In the genomic region with DNA sequence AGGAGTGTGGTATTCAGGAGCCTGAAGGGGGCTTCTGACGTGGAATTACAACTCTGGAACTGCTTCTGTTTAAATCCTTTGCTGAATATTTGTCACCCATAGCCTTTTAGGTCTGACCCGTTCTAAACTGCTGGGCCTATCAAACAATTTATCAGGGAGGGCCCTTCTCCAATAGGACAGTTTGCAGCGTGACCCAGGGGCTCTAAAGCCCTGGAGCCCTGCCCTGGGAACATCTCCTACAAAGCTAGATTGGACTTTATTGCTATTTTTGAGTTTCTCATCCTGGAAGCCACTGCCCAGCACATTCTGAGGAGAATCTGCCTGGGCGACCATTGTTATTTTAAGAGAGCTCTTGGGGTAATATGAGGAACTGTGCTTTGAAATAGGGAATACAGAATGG, we compare ENCODE assay signal across 10 cellular contexts. TPM values are rescaled to one million over a fixed set of nuclear protein-coding genes. Genes with fewer than 3 reads are reported as not detected.
DNase-seq lines count a peak whose midpoint lies in the region; ATAC-seq and TF ChIP-seq lines count a peak whose summit lies in the region.
"Had no signal": no experiment of that assay in that cellular context is flagged by ENCODE, and none has a peak within 500 bp of the region (broad histone marks: within the 10 kb centered on the region; RNA-seq: fewer than 3 reads in every experiment).

No MANE protein-coding gene starts in this region.

- peaks cover 10% of the 10 kb centered on the region for H3K36me3 Mint-ChIP-seq in activated naive CD4-positive, alpha-beta T cell treated with anti-CD3 and anti-CD28 coated beads for 36 hours (ENCODE audit: low read depth)
- peaks cover 49% of the 10 kb centered on the region for H3K36me3 Mint-ChIP-seq in activated CD8-positive, alpha-beta T cell treated with anti-CD3 and anti-CD28 coated beads, Interleukin-2, amount 10 ng/mL, durations not matched to agents 7 days and 5 days (ENCODE audit: low read depth)
- H3K36me3 Mint-ChIP-seq in Caco-2 (ENCODE audit: insufficient read depth, unreplicated experiment), result no peaks in the 10 kb centered on the region

- no peaks in the 10 kb centered on the region for H3K27me3 ChIP-seq in right lobe of liver
- H3K27me3 ChIP-seq in thymus (ENCODE audit: control insufficient read depth, insufficient read depth), result no peaks in the 10 kb centered on the region
- H3K27me3 ChIP-seq in Caco-2 (replicated peaks; ENCODE audit: control insufficient read depth, insufficient read depth, low read length), result no peaks in the 10 kb centered on the region

- H3K4me3 Mint-ChIP-seq in activated naive CD4-positive, alpha-beta T cell treated with anti-CD3 and anti-CD28 coated beads for 36 hours, result peak overlapping the region; percentile 83
- H3K4me3 Mint-ChIP-seq in activated CD8-positive, alpha-beta T cell treated with anti-CD3 and anti-CD28 coated beads, Interleukin-2, amount 10 ng/mL, durations not matched to agents 7 days and 5 days, result peak overlapping the region; percentile 54
- no peak overlapping the region for H3K4me3 Mint-ChIP-seq in Caco-2 (ENCODE audit: unreplicated experiment)

- DNase-seq in activated naive CD4-positive, alpha-beta T cell treated with anti-CD3 and anti-CD28 coated beads for 36 hours, result no peak
- DNase-seq in activated naive CD4-positive, alpha-beta T cell (lab: John Stamatoyannopoulos, UW), result no peak
- DNase-seq in activated CD8-positive, alpha-beta T cell treated with anti-CD3 and anti-CD28 coated beads, Interleukin-2, amount 10 ng/mL, durations not matched to agents 7 days and 5 days, result no peak
- DNase-seq in right lobe of liver (peak in 1 of 3 donors; percentile 8), Caco-2 (no peak), RKO (ENCODE audit: low spot score) (no peak), NCI-H526 treated with DMSO at 0.1 percent for 48 hours (lab: John Stamatoyannopoulos, UW) (no peak)
- DNase-seq: WERI-Rb-1 had no signal

- H3K36me3 ChIP-seq in right lobe of liver, result no peaks in the 10 kb centered on the region
- H3K36me3 ChIP-seq in thymus (ENCODE audit: control insufficient read depth, insufficient read depth), result peaks cover 20% of the 10 kb centered on the region
- no peaks in the 10 kb centered on the region for H3K36me3 ChIP-seq in Caco-2 (ENCODE audit: control insufficient read depth, insufficient read depth, low read length)
- H3K36me3 ChIP-seq: WERI-Rb-1 had no signal

- no peaks in the 10 kb centered on the region for H3K27me3 Mint-ChIP-seq in activated naive CD4-positive, alpha-beta T cell treated with anti-CD3 and anti-CD28 coated beads for 36 hours (ENCODE audit: low read depth)
- no peaks in the 10 kb centered on the region for H3K27me3 Mint-ChIP-seq in activated CD8-positive, alpha-beta T cell treated with anti-CD3 and anti-CD28 coated beads, Interleukin-2, amount 10 ng/mL, durations not matched to agents 7 days and 5 days (ENCODE audit: low read depth)
- no peaks in the 10 kb centered on the region for H3K27me3 Mint-ChIP-seq in Caco-2 (ENCODE audit: insufficient read depth, unreplicated experiment)

- ATAC-seq in activated CD8-positive, alpha-beta T cell treated with anti-CD3 and anti-CD28 coated beads, Interleukin-2, amount 10 ng/mL, durations not matched to agents 7 days and 5 days, result no peak
- no peak for ATAC-seq in right lobe of liver

- intact Hi-C loops in activated naive CD4-positive, alpha-beta T cell treated with anti-CD3 and anti-CD28 coated beads for 36 hours (cut with micrococcal nuclease), result no loop called here
- intact Hi-C loops in right lobe of liver (cut with DNase I), result no loop called here
- intact Hi-C loops in Caco-2 (cut with micrococcal nuclease; ENCODE audit: unreplicated experiment), result loop anchor here (5.0 kb wide), 1 partner anchor 75 kb away; no protein-coding TSS in a partner anchor

- H3K4me1 Mint-ChIP-seq in activated naive CD4-positive, alpha-beta T cell treated with anti-CD3 and anti-CD28 coated beads for 36 hours (ENCODE audit: low read depth), result peaks cover 97% of the 10 kb centered on the region
- peaks cover 99% of the 10 kb centered on the region for H3K4me1 Mint-ChIP-seq in activated CD8-positive, alpha-beta T cell treated with anti-CD3 and anti-CD28 coated beads, Interleukin-2, amount 10 ng/mL, durations not matched to agents 7 days and 5 days (ENCODE audit: low read depth)
- peaks cover 4% of the 10 kb centered on the region for H3K4me1 Mint-ChIP-seq in Caco-2 (ENCODE audit: low read depth, unreplicated experiment)

- 45% methylated on average over 3 of the region's 4 CpGs for WGBS in right lobe of liver (ENCODE audit: insufficient coverage, low coverage, low lambda C conversion rate, missing lambda C conversion rate)
- WGBS in thymus, result 70% methylated on average over 4 of the region's 4 CpGs

- H3K4me3 ChIP-seq in right lobe of liver, result no peak overlapping the region
- H3K4me3 ChIP-seq in thymus (ENCODE audit: low read length), result peak overlapping the region; percentile 41
- no peak overlapping the region for H3K4me3 ChIP-seq in Caco-2 (ENCODE audit: low read depth, low read length)

- CTCF ChIA-PET in activated naive CD4-positive, alpha-beta T cell treated with anti-CD3 and anti-CD28 coated beads for 36 hours (lab: Charles Lee), result interaction anchor here (1.7 to 11.3 kb wide), 3 partner anchors 15 to 127 kb away, joined by 4 to 165 read pairs (median 76); no protein-coding TSS in a partner anchor
- CTCF ChIA-PET in activated CD8-positive, alpha-beta T cell treated with anti-CD3 and anti-CD28 coated beads, Interleukin-2, amount 10 ng/mL, durations not matched to agents 7 days and 5 days (lab: Charles Lee), result interaction anchor here (1.0 to 15.9 kb wide), 9 partner anchors 15 to 162 kb away, joined by 3 to 271 read pairs (median 6); a partner anchor contains a TSS
- CTCF ChIA-PET in Caco-2 (lab: Charles Lee), result interaction anchor here (0.6 kb wide), 1 partner anchor 17 kb away, joined by 4 read pairs; no protein-coding TSS in a partner anchor

- H3K27ac ChIP-seq in right lobe of liver (peak overlapping the region; percentile 54 to 91 (median 71)), thymus (ENCODE audit: low read depth) (peak overlapping the region; percentile 98)
- H3K27ac ChIP-seq: parathyroid adenoma, WERI-Rb-1 had no signal

- H3K9me3 ChIP-seq in right lobe of liver (no peaks in the 10 kb centered on the region), thymus (ENCODE audit: control insufficient read depth) (no peaks in the 10 kb centered on the region), Caco-2 (no peaks in the 10 kb centered on the region)

- TF ChIP-seq CTCF in right lobe of liver (IDR thresholded peaks at IDR 0.05) (no peak), Caco-2 (IDR thresholded peaks at IDR 0.05; ENCODE audit: insufficient read depth in 1 of 2, low read depth in 1 of 2, low read length in 1 of 2, severe bottlenecking in 1 of 2, unreplicated experiment in 1 of 2) (no peak)

- POLR2A ChIA-PET in activated CD8-positive, alpha-beta T cell treated with anti-CD3 and anti-CD28 coated beads, Interleukin-2, amount 10 ng/mL, durations not matched to agents 7 days and 5 days (lab: Charles Lee), result interaction anchor here (0.9 to 8.9 kb wide), 15 partner anchors 9 to 147 kb away, joined by 3 to 90 read pairs (median 7); a partner anchor contains a TSS
- POLR2A ChIA-PET in Caco-2 (lab: Charles Lee), result no interaction called here

- no TSS peak for BruUV-seq in Caco-2 (replicated peaks; lab: Mats Ljungman, UMichigan)

- H3K27ac Mint-ChIP-seq in activated naive CD4-positive, alpha-beta T cell treated with anti-CD3 and anti-CD28 coated beads for 36 hours, result peak overlapping the region; percentile 99
- peak overlapping the region; percentile 94 for H3K27ac Mint-ChIP-seq in activated CD8-positive, alpha-beta T cell treated with anti-CD3 and anti-CD28 coated beads, Interleukin-2, amount 10 ng/mL, durations not matched to agents 7 days and 5 days
- H3K27ac Mint-ChIP-seq in Caco-2 (ENCODE audit: unreplicated experiment), result no peak overlapping the region

- no peaks in the 10 kb centered on the region for H3K9me3 Mint-ChIP-seq in activated naive CD4-positive, alpha-beta T cell treated with anti-CD3 and anti-CD28 coated beads for 36 hours
- no peaks in the 10 kb centered on the region for H3K9me3 Mint-ChIP-seq in activated CD8-positive, alpha-beta T cell treated with anti-CD3 and anti-CD28 coated beads, Interleukin-2, amount 10 ng/mL, durations not matched to agents 7 days and 5 days (ENCODE audit: insufficient read depth)
- no peaks in the 10 kb centered on the region for H3K9me3 Mint-ChIP-seq in Caco-2 (ENCODE audit: unreplicated experiment)

- peaks cover 3 to 97% (median 47%) of the 10 kb centered on the region in 4 donors for H3K4me1 ChIP-seq in right lobe of liver
- H3K4me1 ChIP-seq in thymus (ENCODE audit: control insufficient read depth, insufficient read depth, low read length), result peaks cover 85% of the 10 kb centered on the region
- H3K4me1 ChIP-seq in Caco-2, result 0 out of 2 replicates have a peak, but pooled peaks cover 10% of the 10 kb centered on the region

- TF ChIP-seq POLR2A in right lobe of liver (IDR thresholded peaks at IDR 0.05), result no peak

RNA-seq across cellular contexts. Expression of a gene that starts 35.5 kb away (rescaled TPM):
- 100 to 1,000 TPM; 115 to 121 TPM for total RNA-seq in activated naive CD4-positive, alpha-beta T cell treated with anti-CD3 and anti-CD28 coated beads for 36 hours
- total RNA-seq in activated CD8-positive, alpha-beta T cell treated with anti-CD3 and anti-CD28 coated beads, Interleukin-2, amount 10 ng/mL, durations not matched to agents 7 days and 5 days, result 100 to 1,000 TPM; 214 to 215 TPM
- total RNA-seq in right lobe of liver (10 to 100 TPM; 22.7 to 66.2 (median 28.5) TPM), Caco-2 (2022) (16.6 and 18.8 TPM in 2 replicates)
- polyA plus RNA-seq in thymus, result 107 TPM
